Comparison of ENCODE assay signal across 21 cellular contexts in the genomic region with DNA sequence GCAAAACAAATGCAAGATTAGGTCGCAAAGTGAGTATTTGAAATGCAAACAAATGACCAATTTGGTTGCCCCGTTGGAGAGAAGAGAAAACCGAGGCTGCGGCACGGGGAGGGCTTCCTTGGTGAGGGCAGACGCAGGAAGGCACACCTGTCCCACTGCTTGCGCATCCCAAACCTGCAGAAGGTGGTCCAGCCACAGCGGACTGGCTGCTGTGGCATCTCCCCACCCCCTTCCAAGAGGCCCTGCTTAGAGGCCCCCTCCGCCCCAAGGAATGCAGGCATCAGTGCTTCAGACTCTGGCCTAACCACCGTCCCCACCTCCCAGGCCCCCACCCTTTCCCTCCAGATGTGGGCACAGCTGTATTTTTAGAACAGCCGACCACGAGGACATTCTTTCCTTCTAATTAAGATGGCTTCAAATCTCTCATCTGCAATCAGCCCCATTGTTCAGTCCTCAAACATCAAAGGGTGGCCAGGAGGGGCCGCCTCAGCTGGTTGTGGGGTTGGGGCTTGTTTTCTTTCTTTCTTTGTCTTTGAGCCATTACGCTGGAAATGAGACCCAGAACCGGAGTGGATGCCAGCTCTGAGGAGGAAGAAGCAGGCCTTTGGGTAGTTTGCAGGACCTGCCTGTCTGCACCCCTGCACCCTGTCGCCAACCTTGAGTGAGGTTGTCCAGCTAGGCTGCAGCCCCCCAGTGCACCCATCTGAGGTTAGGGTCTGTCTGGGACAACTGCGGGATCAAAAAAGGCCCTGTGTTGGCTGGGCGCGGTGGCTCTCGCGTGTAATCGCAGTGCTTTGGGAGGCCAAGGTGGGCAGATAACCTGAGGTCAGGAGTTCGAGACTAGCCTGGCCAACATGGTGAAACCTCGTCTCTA. TPM values are rescaled to one million over a fixed set of nuclear protein-coding genes. Genes with fewer than 3 reads are reported as not detected.
DNase-seq lines count a peak whose midpoint lies in the region; ATAC-seq, FAIRE-seq and TF ChIP-seq lines count a peak whose summit lies in the region.
"Had no signal": no experiment of that assay in that cellular context is flagged by ENCODE, and none has a peak within 500 bp of the region (broad histone marks: within the 10 kb centered on the region; RNA-seq: fewer than 3 reads in every experiment).

No MANE protein-coding gene starts in this region.

- peak; percentile 71 for TF ChIP-seq POLR2A in Raji (IDR thresholded peaks at IDR 0.05; ENCODE audit: insufficient read depth, low read depth, low read length)

- intact Hi-C loops in natural killer cell (cut with micrococcal nuclease): loop anchor here (5.0 kb wide), 3 partner anchors 81 to 306 kb away; partner anchors contain the start of gene CHCHD10
- intact Hi-C loops in kidney (cut with DNase I): loop anchor here (10.0 kb wide), 1 partner anchor 73 kb away; the partner anchor contains the start of gene MMP11

- H3K4me1 ChIP-seq in kidney (ENCODE audit: control insufficient read depth in 1 of 2, insufficient read depth in 1 of 2, low read depth in 1 of 2, low read length in 2 of 2): peaks cover 0 to 27% of the 10 kb centered on the region in 2 donors

- H3K9me3 Mint-ChIP-seq in natural killer cell treated with Interleukin-12 subunit alpha and Interleukin-12 subunit beta and Interleukin-15 and Interleukin-18, amount 100 ng/mL, for 72 hours: no peaks in the 10 kb centered on the region
- H3K9me3 Mint-ChIP-seq in natural killer cell: no peaks in the 10 kb centered on the region
- H3K9me3 Mint-ChIP-seq: T-helper 2 cell treated with Interferon-gamma antibody and Interleukin-4, amounts not matched to agents 5 μg/mL and 100 μg/mL, for 36 hours had no signal

- H3K9me3 ChIP-seq in kidney (ENCODE audit: control insufficient read depth in 1 of 2, low read length in 2 of 2): no peaks in the 10 kb centered on the region
- H3K9me3 ChIP-seq: esophagus squamous epithelium, right atrium auricular region, upper lobe of left lung had no signal

- no peak overlapping the region for H3K27ac ChIP-seq in kidney (ENCODE audit: low read depth in 2 of 2, low read length in 2 of 2)
- H3K27ac ChIP-seq: esophagus squamous epithelium, upper lobe of left lung had no signal

- H3K36me3 ChIP-seq in kidney (ENCODE audit: control insufficient read depth in 1 of 2, insufficient read depth in 2 of 2, low read length in 2 of 2): no peaks in the 10 kb centered on the region
- H3K36me3 ChIP-seq: esophagus squamous epithelium, right atrium auricular region, upper lobe of left lung had no signal

- peak; percentile 60 for DNase-seq in natural killer cell treated with Interleukin-12 subunit alpha and Interleukin-12 subunit beta and Interleukin-15 and Interleukin-18, amount 100 ng/mL, for 72 hours (ENCODE audit: low spot score)
- DNase-seq in natural killer cell: no peak
- DNase-seq in kidney: peak; percentile 67
- DNase-seq in urothelium cell line (ENCODE audit: low spot score): no peak
- no peak for DNase-seq in HCEC 1CT
- DNase-seq in A172 (ENCODE audit: low spot score): no peak
- DNase-seq in stimulated activated naive CD4-positive, alpha-beta T cell treated with Interleukin-2 at 50 U/mL for 16 hours (lab: John Stamatoyannopoulos, UW): no peak
- DNase-seq: DMS153; esophagus squamous epithelium; head of caudate nucleus; NCI-H1048; NCI-H2029 treated with DMSO at 0.1 percent for 48 hours; occipital lobe; stimulated activated naive CD8-positive, alpha-beta T cell treated with anti-CD3 and anti-CD28 coated beads, Interleukin-15, Interleukin-2, amounts not matched to agents 100 U/mL and 50 U/mL, for 24 hours had no signal

- peaks cover 0 to 4% of the 10 kb centered on the region in 2 donors for H3K27me3 Mint-ChIP-seq in natural killer cell treated with Interleukin-12 subunit alpha and Interleukin-12 subunit beta and Interleukin-15 and Interleukin-18, amount 100 ng/mL, for 72 hours
- no peaks in the 10 kb centered on the region for H3K27me3 Mint-ChIP-seq in natural killer cell (ENCODE audit: low read depth in 2 of 2)

- H3K9ac ChIP-seq in kidney (ENCODE audit: low read length in 2 of 2): no peak overlapping the region

- H3K4me1 Mint-ChIP-seq in natural killer cell treated with Interleukin-12 subunit alpha and Interleukin-12 subunit beta and Interleukin-15 and Interleukin-18, amount 100 ng/mL, for 72 hours (ENCODE audit: low read depth in 2 of 2): peaks cover 0 to 12% of the 10 kb centered on the region in 2 donors
- peaks cover 0 to 8% of the 10 kb centered on the region in 2 donors for H3K4me1 Mint-ChIP-seq in natural killer cell

- ATAC-seq in natural killer cell treated with Interleukin-12 subunit alpha and Interleukin-12 subunit beta and Interleukin-15 and Interleukin-18, amount 100 ng/mL, for 72 hours: no peak
- ATAC-seq in natural killer cell: no peak

- TF ChIP-seq CTCF in natural killer cell (IDR thresholded peaks at IDR 0.05) (no peak), kidney (IDR thresholded peaks at IDR 0.05; ENCODE audit: borderline replicate concordance, extremely low read depth, insufficient read depth) (no peak)

- no peak overlapping the region for H3K27ac Mint-ChIP-seq in natural killer cell treated with Interleukin-12 subunit alpha and Interleukin-12 subunit beta and Interleukin-15 and Interleukin-18, amount 100 ng/mL, for 72 hours
- no peak overlapping the region for H3K27ac Mint-ChIP-seq in natural killer cell
- H3K27ac Mint-ChIP-seq: CD14-positive monocyte; T-helper 2 cell treated with Interferon-gamma antibody and Interleukin-4, amounts not matched to agents 5 μg/mL and 100 μg/mL, for 36 hours had no signal

- no peak overlapping the region for H3K4me3 Mint-ChIP-seq in natural killer cell treated with Interleukin-12 subunit alpha and Interleukin-12 subunit beta and Interleukin-15 and Interleukin-18, amount 100 ng/mL, for 72 hours
- no peak overlapping the region for H3K4me3 Mint-ChIP-seq in natural killer cell
- H3K4me3 Mint-ChIP-seq: CD14-positive monocyte; T-helper 2 cell treated with Interferon-gamma antibody and Interleukin-4, amounts not matched to agents 5 μg/mL and 100 μg/mL, for 36 hours had no signal

- no peak overlapping the region for H3K4me3 ChIP-seq in kidney (ENCODE audit: low read length in 2 of 2)
- H3K4me3 ChIP-seq: esophagus squamous epithelium, upper lobe of left lung had no signal

- FAIRE-seq in kidney (lab: Jason Lieb, UNC): no peak
- peak; percentile 73 for FAIRE-seq in urothelium cell line (lab: Jason Lieb, UNC)
- FAIRE-seq: H54, keratinocyte had no signal

- no peaks in the 10 kb centered on the region for H3K36me3 Mint-ChIP-seq in natural killer cell treated with Interleukin-12 subunit alpha and Interleukin-12 subunit beta and Interleukin-15 and Interleukin-18, amount 100 ng/mL, for 72 hours
- no peaks in the 10 kb centered on the region for H3K36me3 Mint-ChIP-seq in natural killer cell
- H3K36me3 Mint-ChIP-seq: CD14-positive monocyte had no signal

RNA-seq across cellular contexts. Expression of gene DERL3, which starts 9.4 kb away (rescaled TPM):
- 10 to 100 TPM in 1 of 2 donors, 1 to 10 TPM in 1; 4.7 to 14.3 TPM for total RNA-seq in natural killer cell treated with Interleukin-12 subunit alpha and Interleukin-12 subunit beta and Interleukin-15 and Interleukin-18, amount 100 ng/mL, for 72 hours
- total RNA-seq in natural killer cell (10 to 100 TPM in 1 of 3 donors, 1 to 10 TPM in 1, under 1 TPM in 1; 0.88 to 24.5 (median 1.3) TPM), kidney (24.7 TPM)
- polyA plus RNA-seq in kidney (ENCODE audit: insufficient read depth, low read depth, low replicate concordance): 3.1 TPM
- 0.79 and 1.7 TPM in 2 replicates for total RNA-seq in A172 (2014; rRNA removed; shearing (Covaris generic))

RNA-seq across cellular contexts. Expression of gene SLC2A11, which starts 9.4 kb away (rescaled TPM):
- total RNA-seq in natural killer cell treated with Interleukin-12 subunit alpha and Interleukin-12 subunit beta and Interleukin-15 and Interleukin-18, amount 100 ng/mL, for 72 hours: 10 to 100 TPM in 1 of 2 donors, 1 to 10 TPM in 1; 6.8 to 12.5 TPM
- total RNA-seq in natural killer cell (10 to 100 TPM in 2 of 3 donors, 1 to 10 TPM in 1; 9.2 to 14.1 (median 11.8) TPM), kidney (28.9 TPM)
- polyA plus RNA-seq in kidney (ENCODE audit: insufficient read depth, low read depth, low replicate concordance): 23.7 TPM
- total RNA-seq in A172 (2014; rRNA removed; shearing (Covaris generic)): 6.8 and 8.2 TPM in 2 replicates

RNA-seq across cellular contexts. Expression of gene MIF, which starts 46.0 kb away (rescaled TPM):
- total RNA-seq in natural killer cell treated with Interleukin-12 subunit alpha and Interleukin-12 subunit beta and Interleukin-15 and Interleukin-18, amount 100 ng/mL, for 72 hours: 100 to 1,000 TPM; 495 to 579 TPM
- 100 to 1,000 TPM; 115 to 182 (median 133) TPM for total RNA-seq in natural killer cell
- total RNA-seq in kidney: 505 TPM
- polyA plus RNA-seq in kidney (ENCODE audit: insufficient read depth, low read depth, low replicate concordance): 1,211 TPM
- 136 and 143 TPM in 2 replicates for total RNA-seq in A172 (2014; rRNA removed; shearing (Covaris generic))

Comparison
In these comparisons a context has a peak if more than half of its experiments do, and no peak if none do; other contexts are left out.
1. DNase-seq: peak in natural killer cell treated with Interleukin-12 subunit alpha and Interleukin-12 subunit beta and Interleukin-15 and Interleukin-18, amount 100 ng/mL, for 72 hours (single experiment) and kidney (single experiment); none in natural killer cell (single experiment), urothelium cell line (single experiment), HCEC 1CT (single experiment), A172 (single experiment) and stimulated activated naive CD4-positive, alpha-beta T cell treated with Interleukin-2 at 50 U/mL for 16 hours (single experiment).